Comparison of ENCODE assay signal across 8 cellular contexts in genomic region chr12:114166360-114166759, GRCh38.
DNase-seq lines count a peak whose midpoint lies in the region; ATAC-seq and TF ChIP-seq lines count a peak whose summit lies in the region.

No MANE protein-coding gene starts in this region.

- peaks cover 33% of the 10 kb centered on the region for H3K27me3 ChIP-seq in HCT116 (ENCODE audit: insufficient read depth, low read length)

- intact Hi-C loops in HCT116 (cut with micrococcal nuclease), result loop anchor here (1.0 kb wide), 3 partner anchors 186 to 342 kb away; no protein-coding TSS in a partner anchor

- H3K9me3 Mint-ChIP-seq in stimulated activated naive CD8-positive, alpha-beta T cell treated with anti-CD3 and anti-CD28 coated beads, Interleukin-15, amount 100 ng/mL, for 72 hours, result no peaks in the 10 kb centered on the region

- TF ChIP-seq CTCF in AG09309 (IDR thresholded peaks at IDR 0.05; ENCODE audit: control insufficient read depth, insufficient read depth, low read depth, low read length, missing control alignments) (peak; percentile 66), HCT116 (IDR thresholded peaks at IDR 0.05 in 2 of 3, conservative IDR thresholded peaks at IDR 0.05 in 1 of 3; ENCODE audit: borderline replicate concordance in 1 of 3, insufficient read depth in 1 of 3, low read depth in 2 of 3, low read length in 2 of 3) (peak; percentile 44 to 78 (median 72); a peak in 5 of 6 replicates), VCaP (conservative IDR thresholded peaks at IDR 0.05) (peak; percentile 79)

- H3K4me3 Mint-ChIP-seq in stimulated activated naive CD8-positive, alpha-beta T cell treated with anti-CD3 and anti-CD28 coated beads, Interleukin-15, amount 100 ng/mL, for 72 hours, result no peak overlapping the region

- no peak overlapping the region for H3K27ac ChIP-seq in HCT116 (ENCODE audit: low read depth, low read length)
- H3K27ac ChIP-seq in VCaP, result no peak overlapping the region

- peak; percentile 74 for TF ChIP-seq RAD21 in HCT116 (IDR thresholded peaks at IDR 0.05; ENCODE audit: low read depth)

- H3K4me3 ChIP-seq in AG09309 (ENCODE audit: control insufficient read depth, low read depth, low read length) (no peak overlapping the region), HCT116 (replicated peaks in 1 of 2; ENCODE audit: low read depth in 1 of 2, low read length in 2 of 2) (no peak overlapping the region)

- peaks cover 0 to 14% of the 10 kb centered on the region in 2 experiments; a peak in 2 of 4 replicates for H3K4me1 ChIP-seq in HCT116 (ENCODE audit: control insufficient read depth in 1 of 2, insufficient read depth in 2 of 2, low read length in 2 of 2)

- H4K20me1 ChIP-seq in HCT116 (ENCODE audit: insufficient read depth), result no peaks in the 10 kb centered on the region

- no peak overlapping the region for H3K9ac ChIP-seq in HCT116 (ENCODE audit: low read length)

- DNase-seq in AG09309 (ENCODE audit: low read depth), result peak; percentile 28
- peak; percentile 24 for DNase-seq in HCT116 (ENCODE audit: low read depth, low spot score)
- DNase-seq in iPS-NIHi11 (ENCODE audit: low spot score), result peak; percentile 79
- DNase-seq in stimulated activated naive CD8-positive, alpha-beta T cell treated with anti-CD3 and anti-CD28 coated beads, Interleukin-15, amount 100 ng/mL, for 72 hours, result no peak
- no peak for DNase-seq in SKM-1 treated with dmso at 0.1 percent for 144 hours (lab: John Stamatoyannopoulos, UW; ENCODE audit: unreplicated experiment)
- no peak for DNase-seq in NCI-H2081 treated with DMSO at 0.1 percent for 48 hours (lab: John Stamatoyannopoulos, UW)

- no peaks in the 10 kb centered on the region for H3K4me1 Mint-ChIP-seq in stimulated activated naive CD8-positive, alpha-beta T cell treated with anti-CD3 and anti-CD28 coated beads, Interleukin-15, amount 100 ng/mL, for 72 hours

- ATAC-seq in HCT116 (peak; percentile 76), HG03460 (IDR thresholded peaks at IDR 0.05; ENCODE audit: unreplicated experiment) (no peak)
- no peak for ATAC-seq in stimulated activated naive CD8-positive, alpha-beta T cell treated with anti-CD3 and anti-CD28 coated beads, Interleukin-15, amount 100 ng/mL, for 72 hours

- RAD21 ChIA-PET in HCT116 (lab: Charles Lee; ENCODE audit: low non-redundant PET in 1 of 2, low total read pairs in 2 of 2, uncharacterized antibody in 2 of 2, unreplicated experiment in 2 of 2), result no interaction called here

- H3K9me3 ChIP-seq in HCT116 (ENCODE audit: control insufficient read depth in 1 of 2, insufficient read depth in 1 of 2, low read depth in 1 of 2, low read length in 2 of 2), result no peaks in the 10 kb centered on the region

- H2AFZ ChIP-seq in HCT116 (ENCODE audit: low read depth, low read length, poor library complexity, severe bottlenecking), result no peak overlapping the region

- no peak for TF ChIP-seq POLR2A in HCT116 (IDR thresholded peaks at IDR 0.05; ENCODE audit: borderline replicate concordance, extremely low read depth, insufficient read depth, insufficient read length)

- no peaks in the 10 kb centered on the region for H3K79me2 ChIP-seq in HCT116 (ENCODE audit: insufficient read depth, low read length)

- POLR2A ChIA-PET in HCT116 (lab: Charles Lee), result no interaction called here

- no peak overlapping the region for H3K4me2 ChIP-seq in HCT116 (ENCODE audit: low read length)

- no TSS peak for BruUV-seq in HCT116 (replicated peaks; lab: Mats Ljungman, UMichigan)

- CTCF ChIA-PET in HCT116 (lab: Charles Lee), result interaction anchor here (1.0 to 2.4 kb wide), 7 partner anchors 8 to 471 kb away, joined by 3 to 27 read pairs (median 5); no protein-coding TSS in a partner anchor

- peak overlapping the region in 1 of 2 donors; percentile 71 for H3K27ac Mint-ChIP-seq in stimulated activated naive CD8-positive, alpha-beta T cell treated with anti-CD3 and anti-CD28 coated beads, Interleukin-15, amount 100 ng/mL, for 72 hours

- H3K36me3 ChIP-seq in HCT116 (ENCODE audit: control insufficient read depth in 1 of 2, insufficient read depth in 2 of 2, low read length in 2 of 2), result no peaks in the 10 kb centered on the region

- H3K27me3 Mint-ChIP-seq in stimulated activated naive CD8-positive, alpha-beta T cell treated with anti-CD3 and anti-CD28 coated beads, Interleukin-15, amount 100 ng/mL, for 72 hours, result peaks cover 8% of the 10 kb centered on the region

- no peaks in the 10 kb centered on the region for H3K9me2 ChIP-seq in HCT116 (ENCODE audit: insufficient read depth)

TF ChIP-seq in HCT116, 20 proteins besides CTCF, POLR2A, EP300 and RAD21:
- TF ChIP-seq ZBTB33 (IDR thresholded peaks at IDR 0.05; ENCODE audit: extremely low read depth, insufficient replicate concordance, low read length) (no peak), ZNF274 (IDR thresholded peaks at IDR 0.05; ENCODE audit: low read depth, low read length) (no peak), SRF (IDR thresholded peaks at IDR 0.05; ENCODE audit: low read depth) (no peak), ZFX (IDR thresholded peaks at IDR 0.05) (no peak), EZH2phosphoT487 (IDR thresholded peaks at IDR 0.05; ENCODE audit: borderline replicate concordance) (no peak)

Comparison
In these comparisons a context has a peak if more than half of its experiments do, and no peak if none do; other contexts are left out.
1. DNase-seq: peak in AG09309 (single experiment), HCT116 (single experiment) and iPS-NIHi11 (single experiment); none in stimulated activated naive CD8-positive, alpha-beta T cell treated with anti-CD3 and anti-CD28 coated beads, Interleukin-15, amount 100 ng/mL, for 72 hours (0 of 2), SKM-1 treated with dmso at 0.1 percent for 144 hours (single experiment) and NCI-H2081 treated with DMSO at 0.1 percent for 48 hours (single experiment).
2. Peak in every context shown above with its lines, with median percentiles within 50 percentile points of each other: CTCF ChIP-seq.